In genomic region chr15:68415501-68416157, GRCh38 we compare ENCODE assay signal across 18 cellular contexts. TPM values are rescaled to one million over a fixed set of nuclear protein-coding genes. Genes with fewer than 3 reads are reported as not detected.
DNase-seq lines count a peak whose midpoint lies in the region; ATAC-seq, FAIRE-seq and TF ChIP-seq lines count a peak whose summit lies in the region.
"Had no signal": no experiment of that assay in that cellular context is flagged by ENCODE, and none has a peak within 500 bp of the region (broad histone marks: within the 10 kb centered on the region; RNA-seq: fewer than 3 reads in every experiment).

No MANE protein-coding gene starts in this region.

- intact Hi-C loops in colonic mucosa (cut with DNase I) (no loop called here), kidney (cut with DNase I) (no loop called here), testis (cut with DNase I; ENCODE audit: low total_unique reads) (no loop called here)

- H3K9me3 ChIP-seq in colonic mucosa, result no peaks in the 10 kb centered on the region
- no peaks in the 10 kb centered on the region for H3K9me3 ChIP-seq in kidney (ENCODE audit: control insufficient read depth in 1 of 2, low read length in 2 of 2)
- no peaks in the 10 kb centered on the region for H3K9me3 ChIP-seq in testis
- H3K9me3 ChIP-seq: breast epithelium, SJSA1, stomach had no signal

- H3K27ac ChIP-seq in colonic mucosa, result no peak overlapping the region
- H3K27ac ChIP-seq in kidney (ENCODE audit: low read depth in 2 of 2, low read length in 2 of 2), result no peak overlapping the region
- no peak overlapping the region for H3K27ac ChIP-seq in testis
- H3K27ac ChIP-seq: breast epithelium, SJSA1 had no signal

- FAIRE-seq in kidney (lab: Jason Lieb, UNC), result no peak
- FAIRE-seq: HepG2, keratinocyte had no signal

- no peak for TF ChIP-seq POLR2A in testis (IDR thresholded peaks at IDR 0.05)

- H3K27me3 ChIP-seq in colonic mucosa (no peaks in the 10 kb centered on the region), testis (no peaks in the 10 kb centered on the region)
- H3K27me3 ChIP-seq: breast epithelium, SJSA1, stomach had no signal

- TF ChIP-seq CTCF in colonic mucosa (IDR thresholded peaks at IDR 0.05), result no peak
- TF ChIP-seq CTCF in kidney (IDR thresholded peaks at IDR 0.05; ENCODE audit: borderline replicate concordance, extremely low read depth, insufficient read depth), result no peak
- TF ChIP-seq CTCF in testis (IDR thresholded peaks at IDR 0.05), result no peak

- no peak for ATAC-seq in HG03175 (IDR thresholded peaks at IDR 0.05; ENCODE audit: unreplicated experiment)
- ATAC-seq in HG03139 (IDR thresholded peaks at IDR 0.05; ENCODE audit: unreplicated experiment), result no peak
- ATAC-seq in HG03045 (IDR thresholded peaks at IDR 0.05; ENCODE audit: unreplicated experiment), result no peak
- ATAC-seq: activated T-cell treated with anti-CD3 and anti-CD28 coated beads, Interleukin-2, amount 50 U/mL, for 72 hours; HepG2 had no signal

- H3K9ac ChIP-seq in colonic mucosa (ENCODE audit: low read depth in 2 of 2, low read length in 2 of 2), result no peak overlapping the region
- no peak overlapping the region for H3K9ac ChIP-seq in kidney (ENCODE audit: low read length in 2 of 2)

- H3K4me3 ChIP-seq in colonic mucosa (no peak overlapping the region), kidney (ENCODE audit: low read length in 2 of 2) (no peak overlapping the region), testis (no peak overlapping the region)
- H3K4me3 ChIP-seq: breast epithelium, SJSA1, stomach had no signal

- H3K4me1 ChIP-seq in colonic mucosa, result no peaks in the 10 kb centered on the region
- H3K4me1 ChIP-seq in kidney (ENCODE audit: control insufficient read depth in 1 of 2, insufficient read depth in 1 of 2, low read depth in 1 of 2, low read length in 2 of 2), result no peaks in the 10 kb centered on the region
- peaks cover 11% of the 10 kb centered on the region for H3K4me1 ChIP-seq in testis
- H3K4me1 ChIP-seq: breast epithelium, SJSA1 had no signal

- DNase-seq in OCI-M1 (lab: John Stamatoyannopoulos, UW), result peak; percentile 60
- DNase-seq in colonic mucosa, result peak; percentile 16
- DNase-seq in kidney, result peak; percentile 50
- peak; percentile 8 for DNase-seq in testis
- DNase-seq in NOMO-1 (lab: John Stamatoyannopoulos, UW; ENCODE audit: unreplicated experiment in 2 of 2), result no peak
- DNase-seq: activated CD4-positive, alpha-beta T cell treated with anti-CD3 and anti-CD28 coated beads, Interleukin-2, amount 50 U/mL, for 4 hours; activated naive CD8-positive, alpha-beta T cell treated with anti-CD3 and anti-CD28 coated beads, Interleukin-2, amount 10 ng/mL, durations not matched to agents 7 days and 5 days; activated T-cell treated with anti-CD3 and anti-CD28 coated beads, Interleukin-2, amount 50 U/mL, for 72 hours; NCI-H2029 treated with DMSO at 0.1 percent for 48 hours; NCI-H510A treated with DMSO at 0.1 percent for 48 hours; stomach had no signal

- 75 to 76% methylated on average over 6 of the region's 6 CpGs for WGBS in testis, 2 donors

- H3K36me3 ChIP-seq in colonic mucosa (no peaks in the 10 kb centered on the region), kidney (ENCODE audit: control insufficient read depth in 1 of 2, insufficient read depth in 2 of 2, low read length in 2 of 2) (no peaks in the 10 kb centered on the region), testis (ENCODE audit: low read depth, missing control alignments) (no peaks in the 10 kb centered on the region)
- H3K36me3 ChIP-seq: breast epithelium, SJSA1, stomach had no signal

RNA-seq across cellular contexts. Expression of gene ITGA11, which starts 16.3 kb away (rescaled TPM):
- total RNA-seq in colonic mucosa (1 to 10 TPM; 2.4 to 4.1 TPM), kidney (11.1 TPM), testis (1 to 10 TPM; 4.3 to 5.6 TPM)
- polyA plus RNA-seq in kidney (ENCODE audit: insufficient read depth, low read depth, low replicate concordance) (3.4 TPM), testis (ENCODE audit: insufficient read depth, low read depth, low replicate concordance) (6.6 TPM)
- total RNA-seq: HepG2 had no signal
- polyA plus RNA-seq: HepG2, keratinocyte had no signal

Comparison
In these comparisons a context has a peak if more than half of its experiments do, and no peak if none do; other contexts are left out.
1. DNase-seq: peak in OCI-M1 (single experiment), colonic mucosa (single experiment), kidney (single experiment) and testis (single experiment); none in NOMO-1 (0 of 2).